ENCODE assay signal across 8 cellular contexts in genomic region chr5:181052928-181053759, GRCh38.
DNase-seq lines count a peak whose midpoint lies in the region; ATAC-seq, FAIRE-seq and TF ChIP-seq lines count a peak whose summit lies in the region.

No MANE protein-coding gene starts in this region.

- no peaks in the 10 kb centered on the region for H4K20me1 ChIP-seq in OCI-LY1 (ENCODE audit: insufficient read depth, low read length)

- ATAC-seq in HG03457 (IDR thresholded peaks at IDR 0.05; ENCODE audit: unreplicated experiment), result no peak

- H3K4me1 ChIP-seq in OCI-LY1 (ENCODE audit: insufficient read depth, low read length, severe bottlenecking) (peaks cover 56% of the 10 kb centered on the region), mucosa of stomach (ENCODE audit: control insufficient read depth, insufficient read depth, low read length) (peaks cover 7% of the 10 kb centered on the region)

- H3K4me3 ChIP-seq in GM08714 (ENCODE audit: low read length), result peak overlapping the region; percentile 12; the same call in 1 of the 2 replicates
- H3K4me3 ChIP-seq in OCI-LY1 (ENCODE audit: low read depth, low read length, poor library complexity, severe bottlenecking), result peak overlapping the region; percentile 85
- peak overlapping the region; percentile 36 for H3K4me3 ChIP-seq in mucosa of stomach (ENCODE audit: low read length)

- H3K27ac ChIP-seq in OCI-LY1 (ENCODE audit: low read depth, low read length, poor library complexity, severe bottlenecking), result peak overlapping the region; percentile 96

- DNase-seq in ecto neural progenitor cell (ENCODE audit: low spot score) (peak; percentile 61), activated gamma-delta T cell (lab: John Stamatoyannopoulos, UW) (no peak), foreskin melanocyte (no peak), HTR-8/SVneo (ENCODE audit: insufficient read length, low spot score) (no peak)

- peak overlapping the region; percentile 90 for H3K9ac ChIP-seq in OCI-LY1 (ENCODE audit: low read length)
- peak overlapping the region; percentile 25 for H3K9ac ChIP-seq in mucosa of stomach (ENCODE audit: low read length)

- no peak overlapping the region for H2AFZ ChIP-seq in OCI-LY1 (ENCODE audit: low read length)

- no peaks in the 10 kb centered on the region for H3K9me2 ChIP-seq in OCI-LY1 (ENCODE audit: low read depth, low read length)

- no peaks in the 10 kb centered on the region for H3K79me2 ChIP-seq in OCI-LY1 (ENCODE audit: insufficient read depth, low read length)

- no peak for TF ChIP-seq CTCF in OCI-LY1 (IDR thresholded peaks at IDR 0.05; ENCODE audit: low read length)

- FAIRE-seq in HTR-8/SVneo (lab: Jason Lieb, UNC), result no peak

- peak overlapping the region; percentile 88 for H3K4me2 ChIP-seq in OCI-LY1 (ENCODE audit: low read length)

- no peaks in the 10 kb centered on the region for H3K27me3 ChIP-seq in OCI-LY1 (ENCODE audit: insufficient read depth, low read length)
- H3K27me3 ChIP-seq in mucosa of stomach (ENCODE audit: control insufficient read depth, insufficient read depth, low read length), result peaks cover 61% of the 10 kb centered on the region

- H3K9me3 ChIP-seq in OCI-LY1 (ENCODE audit: low read length) (no peaks in the 10 kb centered on the region), mucosa of stomach (ENCODE audit: control insufficient read depth, low read length) (no peaks in the 10 kb centered on the region)

- H3F3A ChIP-seq in OCI-LY1 (ENCODE audit: insufficient read depth, low read length), result no peaks in the 10 kb centered on the region

- peaks cover 23% of the 10 kb centered on the region; the same call in 1 of the 2 replicates for H3K36me3 ChIP-seq in OCI-LY1 (ENCODE audit: insufficient read depth, low read length)
- H3K36me3 ChIP-seq in mucosa of stomach (ENCODE audit: control insufficient read depth, insufficient read depth, low read length), result no peaks in the 10 kb centered on the region

Comparison
In these comparisons a context has a peak if more than half of its experiments do, and no peak if none do; other contexts are left out.
1. H3K4me3 ChIP-seq: peak in every context shown above with its lines; median percentile 85 in OCI-LY1; 36 in mucosa of stomach; 12 in GM08714.